In genomic region chr1:176177764-176178163, GRCh38 we compare ENCODE assay signal across 10 cellular contexts. TPM values are rescaled to one million over a fixed set of nuclear protein-coding genes. Genes with fewer than 3 reads are reported as not detected.
DNase-seq lines count a peak whose midpoint lies in the region; ATAC-seq and TF ChIP-seq lines count a peak whose summit lies in the region.
"Had no signal": no experiment of that assay in that cellular context is flagged by ENCODE, and none has a peak within 500 bp of the region (broad histone marks: within the 10 kb centered on the region; RNA-seq: fewer than 3 reads in every experiment).

No MANE protein-coding gene starts in this region.

- CTCF ChIA-PET in activated CD8-positive, alpha-beta memory T cell treated with anti-CD3 and anti-CD28 coated beads, Interleukin-2, amount 10 ng/mL, durations not matched to agents 7 days and 5 days (lab: Charles Lee): no interaction called here

- H3K27me3 Mint-ChIP-seq in activated CD8-positive, alpha-beta memory T cell treated with anti-CD3 and anti-CD28 coated beads, Interleukin-2, amount 10 ng/mL, durations not matched to agents 7 days and 5 days: no peaks in the 10 kb centered on the region

- H3K4me3 ChIP-seq in Peyer's patch: no peak overlapping the region

- H3K4me1 Mint-ChIP-seq in activated CD8-positive, alpha-beta memory T cell treated with anti-CD3 and anti-CD28 coated beads, Interleukin-2, amount 10 ng/mL, durations not matched to agents 7 days and 5 days: peaks cover 25% of the 10 kb centered on the region
- H3K4me1 Mint-ChIP-seq in stimulated activated effector memory CD8-positive, alpha-beta T cell treated with anti-CD3 and anti-CD28 coated beads, Interleukin-12 subunit alpha, Interleukin-12 subunit beta, amount 100 ng/mL, for 72 hours: peaks cover 38% of the 10 kb centered on the region

- no peak for TF ChIP-seq CTCF in Peyer's patch (IDR thresholded peaks at IDR 0.05)

- H3K9me3 Mint-ChIP-seq in activated CD8-positive, alpha-beta memory T cell treated with anti-CD3 and anti-CD28 coated beads, Interleukin-2, amount 10 ng/mL, durations not matched to agents 7 days and 5 days (ENCODE audit: low read depth): no peaks in the 10 kb centered on the region
- H3K9me3 Mint-ChIP-seq in stimulated activated effector memory CD8-positive, alpha-beta T cell treated with anti-CD3 and anti-CD28 coated beads, Interleukin-12 subunit alpha, Interleukin-12 subunit beta, amount 100 ng/mL, for 72 hours: no peaks in the 10 kb centered on the region

- H3K27me3 ChIP-seq in Peyer's patch: no peaks in the 10 kb centered on the region

- no peaks in the 10 kb centered on the region for H3K9me3 ChIP-seq in Peyer's patch

- no peak overlapping the region for H3K27ac ChIP-seq in Peyer's patch

- peak overlapping the region; percentile 65 for H3K27ac Mint-ChIP-seq in activated CD8-positive, alpha-beta memory T cell treated with anti-CD3 and anti-CD28 coated beads, Interleukin-2, amount 10 ng/mL, durations not matched to agents 7 days and 5 days
- H3K27ac Mint-ChIP-seq in stimulated activated effector memory CD8-positive, alpha-beta T cell treated with anti-CD3 and anti-CD28 coated beads, Interleukin-12 subunit alpha, Interleukin-12 subunit beta, amount 100 ng/mL, for 72 hours: peak overlapping the region; percentile 40

- H3K36me3 ChIP-seq in Peyer's patch: peaks cover 0 to 36% (median 0%) of the 10 kb centered on the region in 3 donors

- peaks cover 44% of the 10 kb centered on the region for H3K36me3 Mint-ChIP-seq in activated CD8-positive, alpha-beta memory T cell treated with anti-CD3 and anti-CD28 coated beads, Interleukin-2, amount 10 ng/mL, durations not matched to agents 7 days and 5 days
- peaks cover 89% of the 10 kb centered on the region for H3K36me3 Mint-ChIP-seq in stimulated activated effector memory CD8-positive, alpha-beta T cell treated with anti-CD3 and anti-CD28 coated beads, Interleukin-12 subunit alpha, Interleukin-12 subunit beta, amount 100 ng/mL, for 72 hours

- H3K4me3 Mint-ChIP-seq in activated CD8-positive, alpha-beta memory T cell treated with anti-CD3 and anti-CD28 coated beads, Interleukin-2, amount 10 ng/mL, durations not matched to agents 7 days and 5 days: no peak overlapping the region
- H3K4me3 Mint-ChIP-seq in stimulated activated effector memory CD8-positive, alpha-beta T cell treated with anti-CD3 and anti-CD28 coated beads, Interleukin-12 subunit alpha, Interleukin-12 subunit beta, amount 100 ng/mL, for 72 hours: peak overlapping the region; percentile 26

- peaks cover 0 to 5% (median 4%) of the 10 kb centered on the region in 4 donors for H3K4me1 ChIP-seq in Peyer's patch

- DNase-seq in activated CD8-positive, alpha-beta memory T cell treated with anti-CD3 and anti-CD28 coated beads, Interleukin-2, amount 10 ng/mL, durations not matched to agents 7 days and 5 days: no peak
- no peak for DNase-seq in activated CD8-positive, alpha-beta memory T cell treated with anti-CD3 and anti-CD28 coated beads, Interleukin-2, amount 50 U/mL, for 48 hours
- DNase-seq in NAMALWA (ENCODE audit: low spot score) (peak; percentile 78), Peyer's patch (no peak), left lobe of liver (ENCODE audit: low spot score) (no peak)
- no peak for DNase-seq in stimulated activated effector memory CD8-positive, alpha-beta T cell treated with anti-CD3 and anti-CD28 coated beads, Interleukin-12 subunit alpha, Interleukin-12 subunit beta, amount 100 ng/mL, for 72 hours (ENCODE audit: low spot score in 2 of 2)
- DNase-seq in central memory CD4-positive, alpha-beta T cell: no peak
- DNase-seq: aorta, NCI-H1048 had no signal

- no peak for TF ChIP-seq POLR2A in Peyer's patch (IDR thresholded peaks at IDR 0.05)

- ATAC-seq in activated CD8-positive, alpha-beta memory T cell treated with anti-CD3 and anti-CD28 coated beads, Interleukin-2, amount 10 ng/mL, durations not matched to agents 7 days and 5 days: peak; percentile 51
- ATAC-seq in HG02623 (IDR thresholded peaks at IDR 0.05; ENCODE audit: unreplicated experiment) (peak; percentile 89), left lobe of liver (no peak)
- peak; percentile 78 for ATAC-seq in stimulated activated effector memory CD8-positive, alpha-beta T cell treated with anti-CD3 and anti-CD28 coated beads, Interleukin-12 subunit alpha, Interleukin-12 subunit beta, amount 100 ng/mL, for 72 hours

RNA-seq across cellular contexts. Expression of gene COP1, which starts 29.3 kb away (rescaled TPM):
- 10 to 100 TPM; 37.5 to 47.8 TPM for total RNA-seq in activated CD8-positive, alpha-beta memory T cell treated with anti-CD3 and anti-CD28 coated beads, Interleukin-2, amount 10 ng/mL, durations not matched to agents 7 days and 5 days
- total RNA-seq in Peyer's patch (100 to 1,000 TPM in 3 of 4 donors, 10 to 100 TPM in 1; 84.6 to 125 (median 106) TPM), left lobe of liver (21.9 TPM)
